Comparison of ENCODE assay signal across 21 cellular contexts in the genomic region with DNA sequence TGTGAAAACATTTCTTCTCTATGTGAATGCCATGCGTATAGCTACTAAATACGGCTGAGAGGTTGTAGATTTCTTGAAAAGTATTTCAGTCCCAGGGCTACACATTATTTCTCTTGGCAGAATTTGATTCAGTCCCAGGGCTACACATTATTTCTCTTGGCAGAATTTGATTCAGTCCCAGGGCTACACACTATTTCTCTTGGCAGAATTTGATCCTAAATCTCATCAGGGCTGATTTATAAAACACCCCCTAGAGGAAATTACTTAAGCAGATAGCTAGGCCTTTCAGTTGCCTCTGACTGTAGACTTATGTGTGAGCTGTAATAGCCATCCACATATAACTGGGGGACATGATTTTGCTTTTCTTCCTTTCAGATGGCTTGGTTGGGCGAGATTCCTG. TPM values are rescaled to one million over a fixed set of nuclear protein-coding genes. Genes with fewer than 3 reads are reported as not detected.
A peak's percentile ranks its signal among the peaks of the same experiment; 100 is the strongest.
DNase-seq lines count a peak whose midpoint lies in the region; ATAC-seq and TF ChIP-seq lines count a peak whose summit lies in the region.
"Had no signal": no experiment of that assay in that cellular context is flagged by ENCODE, and none has a peak within 500 bp of the region (broad histone marks: within the 10 kb centered on the region; RNA-seq: fewer than 3 reads in every experiment).

No MANE protein-coding gene starts in this region.

- H3K27me3 ChIP-seq in foreskin keratinocyte = no peaks in the 10 kb centered on the region
- H3K27me3 ChIP-seq: BLaER1 had no signal

- no peak overlapping the region for H3K4me3 Mint-ChIP-seq in chondrocyte (ENCODE audit: unreplicated experiment)
- H3K4me3 Mint-ChIP-seq in nephron progenitor cell = no peak overlapping the region
- H3K4me3 Mint-ChIP-seq: GM23338, H9 had no signal

- ATAC-seq in HG02852 (IDR thresholded peaks at IDR 0.05; ENCODE audit: unreplicated experiment) (no peak), foreskin keratinocyte (no peak)
- ATAC-seq: GM23338 had no signal

- H3K36me3 Mint-ChIP-seq in chondrocyte (ENCODE audit: low read depth) (no peaks in the 10 kb centered on the region), nephron progenitor cell (ENCODE audit: low read depth) (no peaks in the 10 kb centered on the region)
- H3K36me3 Mint-ChIP-seq: CD4-positive, alpha-beta memory T cell had no signal

- in situ Hi-C loops in astrocyte of the cerebellum (cut with HindIII; ENCODE audit: low sequenced_read_pairs) = no loop called here

- no peak overlapping the region for H3K27ac ChIP-seq in foreskin keratinocyte
- H3K27ac ChIP-seq: BLaER1 had no signal

- H3K4me3 ChIP-seq in astrocyte of the cerebellum (ENCODE audit: low read depth, low read length) (no peak overlapping the region), fibroblast of the aortic adventitia (ENCODE audit: low read depth, low read length) (no peak overlapping the region)
- H3K4me3 ChIP-seq: BLaER1, GM23338 had no signal

- H3K27me3 Mint-ChIP-seq in chondrocyte (ENCODE audit: low read depth) (peaks cover 33% of the 10 kb centered on the region), nephron progenitor cell (ENCODE audit: low read depth, poor library complexity) (peaks cover 6% of the 10 kb centered on the region)

- no peaks in the 10 kb centered on the region for H3K4me1 ChIP-seq in foreskin keratinocyte

- TF ChIP-seq CTCF in astrocyte of the cerebellum (IDR thresholded peaks at IDR 0.05; ENCODE audit: low read depth, low read length, missing control alignments) (no peak), chondrocyte (IDR thresholded peaks at IDR 0.05) (peak; percentile 43), fibroblast of the aortic adventitia (IDR thresholded peaks at IDR 0.05; ENCODE audit: insufficient read depth, low read length) (no peak), nephron progenitor cell (IDR thresholded peaks at IDR 0.05) (no peak), foreskin keratinocyte (conservative IDR thresholded peaks at IDR 0.05) (no peak)

- DNase-seq in astrocyte of the cerebellum (ENCODE audit: low read depth) (peak; percentile 13), chondrocyte (ENCODE audit: low spot score) (no peak), fibroblast of the aortic adventitia (ENCODE audit: low read depth) (peak; percentile 65), stromal cell of bone marrow (ENCODE audit: low read depth) (peak; percentile 59), nephron progenitor cell (no peak), foreskin keratinocyte (no peak)
- DNase-seq: CD4-positive, alpha-beta memory T cell; COR-L47; DMS53; H9; KBM-7; MV-4-11; NCI-H1105; NCI-H146; NCI-H1930; NCI-H2107; NCI-H524 treated with DMSO at 0.1 percent for 48 hours; NCI-H774 had no signal

- H3K9me3 Mint-ChIP-seq in chondrocyte (ENCODE audit: low read depth) (no peaks in the 10 kb centered on the region), nephron progenitor cell (no peaks in the 10 kb centered on the region)
- H3K9me3 Mint-ChIP-seq: CD4-positive, alpha-beta memory T cell; GM23338; H9 had no signal

- H3K27ac Mint-ChIP-seq in chondrocyte (ENCODE audit: unreplicated experiment) (no peak overlapping the region), nephron progenitor cell (no peak overlapping the region)
- H3K27ac Mint-ChIP-seq: CD4-positive, alpha-beta memory T cell; GM23338 had no signal

- peaks cover 15% of the 10 kb centered on the region for H3K4me1 Mint-ChIP-seq in chondrocyte (ENCODE audit: low read depth)
- peaks cover 16% of the 10 kb centered on the region for H3K4me1 Mint-ChIP-seq in nephron progenitor cell
- H3K4me1 Mint-ChIP-seq: CD4-positive, alpha-beta memory T cell; GM23338; H9 had no signal

RNA-seq across cellular contexts. Expression of gene AK7, which starts 50.4 kb away (rescaled TPM):
- total RNA-seq in chondrocyte (0.05 TPM in 1 of 3 replicates, not detected in the others), fibroblast of the aortic adventitia (ENCODE audit: low replicate concordance) (0.27 and 0.33 TPM in 2 replicates), foreskin keratinocyte (2.2 and 2.4 TPM in 2 replicates)
- 1.1 TPM in 2 replicates for polyA plus RNA-seq in foreskin keratinocyte

RNA-seq across cellular contexts. Expression of gene PAPOLA, which starts 59.8 kb away (rescaled TPM):
- total RNA-seq in chondrocyte = 109 to 124 TPM (median 114 TPM) in 3 replicates
- total RNA-seq in fibroblast of the aortic adventitia (ENCODE audit: low replicate concordance) = 85.1 and 124 TPM in 2 replicates
- 129 and 138 TPM in 2 replicates for total RNA-seq in foreskin keratinocyte
- 67.1 and 71.9 TPM in 2 replicates for polyA plus RNA-seq in foreskin keratinocyte

Comparison
In these comparisons a context has a peak if more than half of its experiments do, and no peak if none do; other contexts are left out.
1. DNase-seq: peak in astrocyte of the cerebellum (single experiment), fibroblast of the aortic adventitia (single experiment) and stromal cell of bone marrow (single experiment); none in chondrocyte (single experiment), nephron progenitor cell (single experiment) and foreskin keratinocyte (0 of 2).